Comparison of ENCODE assay signal across 18 cellular contexts in the genomic region with DNA sequence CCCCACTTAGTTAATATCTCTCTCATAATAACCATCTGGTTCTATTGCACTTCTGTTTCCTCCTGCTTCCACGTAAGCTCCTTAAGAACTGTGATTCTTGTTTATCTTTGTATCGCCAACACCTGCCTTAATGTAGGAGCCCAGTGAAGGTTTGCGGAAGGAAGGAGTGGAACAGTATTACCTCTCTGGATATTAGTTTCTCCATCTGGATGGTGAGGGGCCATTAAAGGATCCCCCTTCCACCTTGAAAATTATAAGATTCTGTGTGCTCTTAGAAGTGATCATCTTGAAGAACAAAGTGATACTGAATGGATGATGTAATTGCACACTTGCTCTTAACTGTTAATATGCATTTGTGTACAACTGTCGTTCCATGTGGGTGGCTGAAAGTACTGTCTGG. TPM values are rescaled to one million over a fixed set of nuclear protein-coding genes. Genes with fewer than 3 reads are reported as not detected.
A peak's percentile ranks its signal among the peaks of the same experiment; 100 is the strongest.
DNase-seq lines count a peak whose midpoint lies in the region; ATAC-seq, FAIRE-seq and TF ChIP-seq lines count a peak whose summit lies in the region.
"Had no signal": no experiment of that assay in that cellular context is flagged by ENCODE, and none has a peak within 500 bp of the region (broad histone marks: within the 10 kb centered on the region; RNA-seq: fewer than 3 reads in every experiment).

No MANE protein-coding gene starts in this region.

- no peak for TF ChIP-seq POLR2A in K562 (conservative IDR thresholded peaks at IDR 0.05)

- no peak for DNase-seq in CD4-positive, CD25-positive, alpha-beta regulatory T cell
- peak; percentile 92 for DNase-seq in NCI-H524 treated with DMSO at 0.1 percent for 48 hours (lab: John Stamatoyannopoulos, UW)
- no peak for DNase-seq in K562 (ENCODE audit: extremely low read depth in 1 of 4, low spot score in 3 of 4)
- DNase-seq in right cardiac atrium = no peak
- DNase-seq: activated CD4-positive, CD25-positive, alpha-beta regulatory T cell treated with anti-CD3 and anti-CD28 coated beads, Interleukin-2, amount 50 U/mL, for 72 hours; activated naive CD4-positive, alpha-beta T cell treated with Interleukin-2 at 50 U/mL for 16 hours; head of caudate nucleus; MV-4-11; OCI-M1; right lobe of liver; stimulated activated CD4-positive, alpha-beta T cell treated with anti-CD3 and anti-CD28 coated beads, Interleukin-2, amount 100 ng/mL, for 24 hours; testis had no signal

- H3K79me2 ChIP-seq in K562 (ENCODE audit: control insufficient read depth, insufficient read depth, low read length) = peaks cover 4% of the 10 kb centered on the region; the same call in 2 of the 3 replicates

- no TSS peak for BruUV-seq in K562 (replicated peaks; lab: Mats Ljungman, UMichigan)

- intact Hi-C loops in K562 (cut with micrococcal nuclease) (no loop called here), right cardiac atrium (cut with DNase I) (no loop called here)

- H3K4me3 Mint-ChIP-seq in CD4-positive, CD25-positive, alpha-beta regulatory T cell = peak overlapping the region in 3 of 4 donors; percentile 16 to 67 (median 65)

- H3K9ac ChIP-seq in K562 (ENCODE audit: insufficient read depth in 1 of 2, low read depth in 2 of 2, low read length in 2 of 2) = no peak overlapping the region

- TF ChIP-seq CTCF in K562 (IDR thresholded peaks at IDR 0.05 in 2 of 3, conservative IDR thresholded peaks at IDR 0.05 in 1 of 3; ENCODE audit: insufficient read depth in 2 of 3, low read depth in 1 of 3, low read length in 3 of 3) = no peak

- no peaks in the 10 kb centered on the region; the same call in 1 of the 2 replicates for H4K20me1 ChIP-seq in K562 (replicated peaks; ENCODE audit: control insufficient read depth, insufficient read depth, low read length)

- CTCF ChIA-PET in K562 (lab: Yijun Ruan, JAX; ENCODE audit: low intra/inter-chr PET ratio) = no interaction called here

- H3K27ac Mint-ChIP-seq in CD4-positive, CD25-positive, alpha-beta regulatory T cell = no peak overlapping the region

- no peak overlapping the region for H3K27ac ChIP-seq in CD4-positive, CD25-positive, alpha-beta regulatory T cell (ENCODE audit: insufficient read depth, low read length, poor library complexity, severe bottlenecking)
- H3K27ac ChIP-seq in K562 (ENCODE audit: extremely low read depth, low read depth, low read length) (no peak overlapping the region), right cardiac atrium (ENCODE audit: low read length) (no peak overlapping the region)
- H3K27ac ChIP-seq: esophagus muscularis mucosa, right lobe of liver, testis had no signal

- no peak for FAIRE-seq in K562 (lab: Jason Lieb, UNC)

- POLR2A ChIA-PET in K562 (lab: Yijun Ruan, JAX) = interaction anchor here (3.1 to 5.4 kb wide), 2 partner anchors 9 to 18 kb away, joined by 17 to 62 read pairs; no protein-coding TSS in a partner anchor

- in situ Hi-C loops in K562 (cut with MboI) = no loop called here

- H3K9me3 ChIP-seq in CD4-positive, CD25-positive, alpha-beta regulatory T cell (ENCODE audit: control insufficient read depth in 2 of 2, low read length in 2 of 2) = no peaks in the 10 kb centered on the region
- H3K9me3 ChIP-seq in K562 (replicated peaks; ENCODE audit: control insufficient read depth, insufficient read depth, low read depth, low read length) (no peaks in the 10 kb centered on the region), right cardiac atrium (ENCODE audit: control insufficient read depth, low read length) (no peaks in the 10 kb centered on the region)
- H3K9me3 ChIP-seq: esophagus muscularis mucosa, right lobe of liver, testis had no signal

- no peaks in the 10 kb centered on the region for H3K27me3 ChIP-seq in CD4-positive, CD25-positive, alpha-beta regulatory T cell (ENCODE audit: control insufficient read depth, insufficient read depth, low read length)
- H3K27me3 ChIP-seq in K562 (ENCODE audit: control insufficient read depth in 2 of 2, insufficient read depth in 2 of 2, low read length in 2 of 2) = no peaks in the 10 kb centered on the region
- no peaks in the 10 kb centered on the region for H3K27me3 ChIP-seq in right cardiac atrium (ENCODE audit: control insufficient read depth, insufficient read depth)
- H3K27me3 ChIP-seq: right lobe of liver, testis had no signal

- H3K27me3 Mint-ChIP-seq in CD4-positive, CD25-positive, alpha-beta regulatory T cell = peaks cover 16% of the 10 kb centered on the region

- no peak for TF ChIP-seq RAD21 in K562 (CRISPR knock-in tag; conservative IDR thresholded peaks at IDR 0.05 in 1 of 2, IDR thresholded peaks at IDR 0.05 in 1 of 2)

- no peaks in the 10 kb centered on the region for H3K9me1 ChIP-seq in K562 (ENCODE audit: control insufficient read depth, insufficient read depth, low read length)

- H3K4me2 ChIP-seq in K562 (ENCODE audit: insufficient read depth, low read length) = no peak overlapping the region

- no peaks in the 10 kb centered on the region for H3K9me3 Mint-ChIP-seq in CD4-positive, CD25-positive, alpha-beta regulatory T cell

- no peaks in the 10 kb centered on the region for H3K36me3 ChIP-seq in CD4-positive, CD25-positive, alpha-beta regulatory T cell (ENCODE audit: control insufficient read depth, insufficient read depth, low read length)
- no peaks in the 10 kb centered on the region for H3K36me3 ChIP-seq in K562 (ENCODE audit: control insufficient read depth, insufficient read depth, low read length)
- H3K36me3 ChIP-seq: esophagus muscularis mucosa, right lobe of liver had no signal

- H3K36me3 Mint-ChIP-seq in CD4-positive, CD25-positive, alpha-beta regulatory T cell = no peaks in the 10 kb centered on the region

- WGBS in K562 (ENCODE audit: insufficient coverage, low coverage, missing lambda C conversion rate) = 56% methylated on average over 4 of the region's 4 CpGs
- WGBS in right cardiac atrium = 74% methylated on average over 4 of the region's 4 CpGs

- peak overlapping the region; percentile 17; the same call in 1 of the 2 replicates for H2AFZ ChIP-seq in K562 (ENCODE audit: low read depth, low read length)

- H3K4me3 ChIP-seq in CD4-positive, CD25-positive, alpha-beta regulatory T cell (ENCODE audit: low read depth, low read length) = no peak overlapping the region
- peak overlapping the region; percentile 52 for H3K4me3 ChIP-seq in GM08714 (ENCODE audit: low read length)
- H3K4me3 ChIP-seq in K562 = no peak overlapping the region
- no peak overlapping the region for H3K4me3 ChIP-seq in right cardiac atrium (ENCODE audit: low read length)
- H3K4me3 ChIP-seq: esophagus muscularis mucosa, right lobe of liver, testis had no signal

- ATAC-seq in CD4-positive, CD25-positive, alpha-beta regulatory T cell (ENCODE audit: low read depth in 2 of 2) = no peak
- no peak for ATAC-seq in K562
- ATAC-seq in GM21576 (IDR thresholded peaks at IDR 0.05; ENCODE audit: unreplicated experiment) = no peak
- ATAC-seq in HG03045 (IDR thresholded peaks at IDR 0.05; ENCODE audit: unreplicated experiment) = no peak
- ATAC-seq in right cardiac atrium = no peak
- no peak for ATAC-seq in HG03442 (IDR thresholded peaks at IDR 0.05; ENCODE audit: unreplicated experiment)
- ATAC-seq: HCT116, right lobe of liver had no signal

- peaks cover 19% of the 10 kb centered on the region for H3K4me1 ChIP-seq in CD4-positive, CD25-positive, alpha-beta regulatory T cell (ENCODE audit: control insufficient read depth, insufficient read depth, low read length, poor library complexity, severe bottlenecking)
- H3K4me1 ChIP-seq in K562 (replicated peaks in 1 of 2; ENCODE audit: control insufficient read depth in 2 of 2, insufficient read depth in 2 of 2, low read length in 2 of 2) (peaks cover 8 to 22% of the 10 kb centered on the region in 2 experiments; a peak in 4 of 5 replicates), right cardiac atrium (ENCODE audit: control insufficient read depth, insufficient read depth, low read length) (no peaks in the 10 kb centered on the region)

- no peak for TF ChIP-seq EP300 in K562 (IDR thresholded peaks at IDR 0.05; ENCODE audit: low read length)

- peaks cover 6 to 24% (median 18%) of the 10 kb centered on the region in 4 donors for H3K4me1 Mint-ChIP-seq in CD4-positive, CD25-positive, alpha-beta regulatory T cell

RNA-seq across cellular contexts. Expression of a gene that starts 2.2 kb away (rescaled TPM):
- total RNA-seq in CD4-positive, CD25-positive, alpha-beta regulatory T cell = 0.94 TPM
- 1 to 10 TPM in 1 of 4 donors, under 1 TPM in 2, not detected in 1; 0.08 to 2.0 (median 0.29) TPM for polyA plus RNA-seq in CD4-positive, CD25-positive, alpha-beta regulatory T cell
- 9.5 and 17.7 TPM in 2 replicates for total RNA-seq in K562 (2011; cell fraction: chromatin; rRNA removed; ENCODE audit: low replicate concordance)
- 5.2 and 8.6 TPM in 2 replicates for total RNA-seq in K562 (2011; cell fraction: nucleolus; rRNA removed)
- total RNA-seq in K562 (2011; cell fraction: nucleoplasm; rRNA removed) = 8.6 and 12.1 TPM in 2 replicates
- total RNA-seq in K562 (2014; rRNA removed) = 6.0 and 6.5 TPM in 2 replicates
- 16.1 and 17.3 TPM in 2 replicates for total RNA-seq in K562 (2014; rRNA removed; fragmentation: Illumina TruSeq; extraction: Trizol)
- 8.0 and 11.0 TPM in 2 replicates for total RNA-seq in K562 (2015; rRNA removed; fragmentation: Illumina TruSeq; extraction: Trizol)
- total RNA-seq in K562 (2021) = 13.4 and 14.9 TPM in 2 replicates
- polyA plus RNA-seq in K562 (2011; rRNA removed) = 6.1 and 13.6 TPM in 2 replicates
- polyA plus RNA-seq in K562 (2011; cell fraction: cytosol; rRNA removed) = 2.1 and 3.9 TPM in 2 replicates
- polyA plus RNA-seq in K562 (2011; cell fraction: nucleus; rRNA removed) = 1.9 and 2.2 TPM in 2 replicates
- 7.2 and 12.4 TPM in 2 replicates for polyA plus RNA-seq in K562 (2012)
- 11.4 and 12.4 TPM in 2 replicates for polyA plus RNA-seq in K562 (2014; fragmentation: Illumina TruSeq; extraction: Trizol)
- 1 to 10 TPM; 2.8 to 3.4 TPM for polyA plus RNA-seq in K562 (2014; fragmentation: Nextera tagmentation; extraction: Ambion mirVana)
- 7.1 and 11.7 TPM in 2 replicates for polyA plus RNA-seq in K562 (2014; rRNA removed)
- polyA minus RNA-seq in K562 (2011; rRNA and poly(A)+ RNA removed) = 5.6 and 12.7 TPM in 2 replicates
- 2.1 and 4.4 TPM in 2 replicates for polyA minus RNA-seq in K562 (2011; cell fraction: cytosol; rRNA and poly(A)+ RNA removed)
- polyA minus RNA-seq in K562 (2011; cell fraction: nucleus; rRNA and poly(A)+ RNA removed) = 1.1 and 1.3 TPM in 2 replicates
- 1 to 10 TPM; 2.0 to 4.0 (median 2.8) TPM for total RNA-seq in right cardiac atrium
- 0.68 TPM for polyA plus RNA-seq in right cardiac atrium

RNA-seq across cellular contexts. Expression of a gene that starts 27.3 kb away (rescaled TPM):
- 102 TPM for total RNA-seq in CD4-positive, CD25-positive, alpha-beta regulatory T cell
- polyA plus RNA-seq in CD4-positive, CD25-positive, alpha-beta regulatory T cell = 100 to 1,000 TPM; 249 to 331 (median 291) TPM
- total RNA-seq in K562 (2011; cell fraction: chromatin; rRNA removed; ENCODE audit: low replicate concordance) = 58.0 and 114 TPM in 2 replicates
- total RNA-seq in K562 (2011; cell fraction: nucleolus; rRNA removed) = 39.9 and 47.4 TPM in 2 replicates
- total RNA-seq in K562 (2011; cell fraction: nucleoplasm; rRNA removed) = 74.1 and 91.9 TPM in 2 replicates
- total RNA-seq in K562 (2014; rRNA removed) (283 and 304 TPM in 2 replicates), K562 (2014; rRNA removed; fragmentation: Illumina TruSeq; extraction: Trizol) (651 and 732 TPM in 2 replicates), K562 (2015; rRNA removed; fragmentation: Illumina TruSeq; extraction: Trizol) (546 and 601 TPM in 2 replicates), K562 (2021) (388 and 422 TPM in 2 replicates), right cardiac atrium (10 to 100 TPM; 89.1 to 98.7 (median 96.0) TPM)
- polyA plus RNA-seq in K562 (2011; rRNA removed) (597 and 814 TPM in 2 replicates), K562 (2014; fragmentation: Illumina TruSeq; extraction: Trizol) (747 and 790 TPM in 2 replicates), K562 (2014; fragmentation: Nextera tagmentation; extraction: Ambion mirVana) (1,000 to 10,000 TPM; 1,794 to 1,857 TPM), K562 (2014; rRNA removed) (531 and 666 TPM in 2 replicates), right cardiac atrium (137 TPM)
- polyA plus RNA-seq in K562 (2011; cell fraction: cytosol; rRNA removed) = 264 and 523 TPM in 2 replicates
- 88.8 and 183 TPM in 2 replicates for polyA plus RNA-seq in K562 (2011; cell fraction: nucleus; rRNA removed)
- 425 and 721 TPM in 2 replicates for polyA plus RNA-seq in K562 (2012)
- 349 and 359 TPM in 2 replicates for polyA minus RNA-seq in K562 (2011; rRNA and poly(A)+ RNA removed)
- polyA minus RNA-seq in K562 (2011; cell fraction: cytosol; rRNA and poly(A)+ RNA removed) = 71.4 and 113 TPM in 2 replicates
- polyA minus RNA-seq in K562 (2011; cell fraction: nucleus; rRNA and poly(A)+ RNA removed) = 40.5 and 68.0 TPM in 2 replicates

RNA-seq across cellular contexts. Expression of a gene that starts 53.3 kb away (rescaled TPM):
- not detected for total RNA-seq in CD4-positive, CD25-positive, alpha-beta regulatory T cell
- polyA plus RNA-seq in CD4-positive, CD25-positive, alpha-beta regulatory T cell = under 1 TPM in 2 of 4 donors, not detected in 2; 0.13 to 0.52 TPM
- not detected in 2 replicates for total RNA-seq in K562 (2011; cell fraction: chromatin; rRNA removed; ENCODE audit: low replicate concordance)
- not detected in 2 replicates for total RNA-seq in K562 (2011; cell fraction: nucleolus; rRNA removed)
- total RNA-seq in K562 (2011; cell fraction: nucleoplasm; rRNA removed) = not detected in 2 replicates
- not detected in 2 replicates for total RNA-seq in K562 (2014; rRNA removed)
- not detected in 2 replicates for total RNA-seq in K562 (2014; rRNA removed; fragmentation: Illumina TruSeq; extraction: Trizol)
- total RNA-seq in K562 (2015; rRNA removed; fragmentation: Illumina TruSeq; extraction: Trizol) = not detected in 2 replicates
- not detected in 2 replicates for total RNA-seq in K562 (2021)
- polyA plus RNA-seq in K562 (2011; rRNA removed) = not detected in 2 replicates
- not detected in 2 replicates for polyA plus RNA-seq in K562 (2011; cell fraction: cytosol; rRNA removed)
- not detected in 2 replicates for polyA plus RNA-seq in K562 (2011; cell fraction: nucleus; rRNA removed)
- 0.07 and 0.31 TPM in 2 replicates for polyA plus RNA-seq in K562 (2012)
- not detected in 2 replicates for polyA plus RNA-seq in K562 (2014; fragmentation: Illumina TruSeq; extraction: Trizol)
- under 1 TPM in 1 of 2 experiments, not detected in 1; 0.01 TPM for polyA plus RNA-seq in K562 (2014; fragmentation: Nextera tagmentation; extraction: Ambion mirVana)
- polyA plus RNA-seq in K562 (2014; rRNA removed) = not detected in 2 replicates
- polyA minus RNA-seq in K562 (2011; rRNA and poly(A)+ RNA removed) = not detected in 2 replicates
- polyA minus RNA-seq in K562 (2011; cell fraction: cytosol; rRNA and poly(A)+ RNA removed) = not detected in 2 replicates
- not detected in 2 replicates for polyA minus RNA-seq in K562 (2011; cell fraction: nucleus; rRNA and poly(A)+ RNA removed)
- total RNA-seq in right cardiac atrium = 1 to 10 TPM in 2 of 4 donors, under 1 TPM in 1, not detected in 1; 0.86 to 1.3 (median 1.1) TPM
- 0.11 TPM for polyA plus RNA-seq in right cardiac atrium
- total RNA-seq: right lobe of liver had no signal
